1 cellular context compared by ENCODE assay signal in the genomic region with DNA sequence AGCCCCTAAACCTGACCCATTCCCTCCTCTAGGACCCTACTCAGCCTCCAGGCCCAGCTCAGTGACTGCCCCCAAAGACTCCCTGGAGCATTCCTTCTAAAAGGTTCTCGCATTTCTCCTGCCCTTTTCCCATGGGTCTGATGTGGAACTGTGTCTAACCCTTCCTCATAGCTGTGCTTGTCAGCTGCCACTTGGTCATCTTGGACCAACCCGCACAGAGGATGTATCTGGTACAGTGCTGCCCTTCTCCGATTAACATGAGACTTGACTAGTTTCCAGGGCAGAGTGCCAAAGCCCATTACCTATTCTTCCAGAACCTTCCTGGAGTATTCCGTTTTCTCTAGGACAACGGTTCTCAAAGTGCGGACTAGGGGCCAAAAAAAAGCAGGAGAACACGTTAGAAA.
TF ChIP-seq lines count a peak whose summit lies in the region.

No MANE protein-coding gene starts in this region.

TF ChIP-seq in SK-N-SH, 30 proteins besides CTCF, POLR2A, EP300 and RAD21 (continued from another document):
- TF ChIP-seq, protein P1, sequence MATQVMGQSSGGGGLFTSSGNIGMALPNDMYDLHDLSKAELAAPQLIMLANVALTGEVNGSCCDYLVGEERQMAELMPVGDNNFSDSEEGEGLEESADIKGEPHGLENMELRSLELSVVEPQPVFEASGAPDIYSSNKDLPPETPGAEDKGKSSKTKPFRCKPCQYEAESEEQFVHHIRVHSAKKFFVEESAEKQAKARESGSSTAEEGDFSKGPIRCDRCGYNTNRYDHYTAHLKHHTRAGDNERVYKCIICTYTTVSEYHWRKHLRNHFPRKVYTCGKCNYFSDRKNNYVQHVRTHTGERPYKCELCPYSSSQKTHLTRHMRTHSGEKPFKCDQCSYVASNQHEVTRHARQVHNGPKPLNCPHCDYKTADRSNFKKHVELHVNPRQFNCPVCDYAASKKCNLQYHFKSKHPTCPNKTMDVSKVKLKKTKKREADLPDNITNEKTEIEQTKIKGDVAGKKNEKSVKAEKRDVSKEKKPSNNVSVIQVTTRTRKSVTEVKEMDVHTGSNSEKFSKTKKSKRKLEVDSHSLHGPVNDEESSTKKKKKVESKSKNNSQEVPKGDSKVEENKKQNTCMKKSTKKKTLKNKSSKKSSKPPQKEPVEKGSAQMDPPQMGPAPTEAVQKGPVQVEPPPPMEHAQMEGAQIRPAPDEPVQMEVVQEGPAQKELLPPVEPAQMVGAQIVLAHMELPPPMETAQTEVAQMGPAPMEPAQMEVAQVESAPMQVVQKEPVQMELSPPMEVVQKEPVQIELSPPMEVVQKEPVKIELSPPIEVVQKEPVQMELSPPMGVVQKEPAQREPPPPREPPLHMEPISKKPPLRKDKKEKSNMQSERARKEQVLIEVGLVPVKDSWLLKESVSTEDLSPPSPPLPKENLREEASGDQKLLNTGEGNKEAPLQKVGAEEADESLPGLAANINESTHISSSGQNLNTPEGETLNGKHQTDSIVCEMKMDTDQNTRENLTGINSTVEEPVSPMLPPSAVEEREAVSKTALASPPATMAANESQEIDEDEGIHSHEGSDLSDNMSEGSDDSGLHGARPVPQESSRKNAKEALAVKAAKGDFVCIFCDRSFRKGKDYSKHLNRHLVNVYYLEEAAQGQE (IDR thresholded peaks at IDR 0.05; ENCODE audit: low read depth, low read length) = no peak
- TF ChIP-seq NRF1 (IDR thresholded peaks at IDR 0.05; ENCODE audit: low read depth, low read length) (no peak), USF2 (IDR thresholded peaks at IDR 0.05; ENCODE audit: borderline replicate concordance, low read depth, low read length) (no peak)
